Comparison of ENCODE assay signal across 7 cellular contexts in the genomic region with DNA sequence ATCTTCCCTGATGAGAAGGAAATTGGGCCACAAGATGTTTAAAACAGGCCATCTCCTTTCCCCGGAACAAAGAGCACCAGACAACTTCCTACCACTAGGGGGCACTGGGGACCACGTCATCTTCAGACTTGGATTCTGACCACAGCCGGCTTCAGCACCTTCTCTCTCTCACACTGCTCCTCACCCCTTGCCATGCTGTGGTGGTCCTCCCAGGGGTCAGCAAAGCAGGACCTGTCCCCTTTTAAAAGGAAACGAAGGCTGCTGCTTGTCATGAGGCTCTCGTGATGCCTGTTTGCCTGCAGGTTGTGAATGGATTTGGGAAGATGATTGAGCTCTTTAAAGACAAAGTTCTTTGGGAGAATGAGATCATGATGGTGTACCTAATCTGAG. TPM values are rescaled to one million over a fixed set of nuclear protein-coding genes. Genes with fewer than 3 reads are reported as not detected.
DNase-seq lines count a peak whose midpoint lies in the region; ATAC-seq and TF ChIP-seq lines count a peak whose summit lies in the region.

No MANE protein-coding gene starts in this region.

- CTCF ChIA-PET in activated CD4-positive, alpha-beta memory T cell treated with anti-CD3 and anti-CD28 coated beads, Interleukin-2, amount 10 ng/mL, durations not matched to agents 7 days and 5 days (lab: Charles Lee): interaction anchor here (0.7 to 4.5 kb wide), 16 partner anchors 9 to 265 kb away, joined by 3 to 85 read pairs (median 4); partner anchors contain the start of gene RFT1

- in situ Hi-C loops in GM13976 (cut with MboI; ENCODE audit: low sequenced_read_pairs, unreplicated experiment): loop anchor here (5.0 kb wide), 1 partner anchor 88 kb away; no protein-coding TSS in a partner anchor

- peaks cover 21% of the 10 kb centered on the region for H3K36me3 Mint-ChIP-seq in activated CD4-positive, alpha-beta memory T cell treated with anti-CD3 and anti-CD28 coated beads, Interleukin-2, amount 10 ng/mL, durations not matched to agents 7 days and 5 days (ENCODE audit: low read depth)
- peaks cover 21% of the 10 kb centered on the region for H3K36me3 Mint-ChIP-seq in memory B cell

- POLR2A ChIA-PET in activated CD4-positive, alpha-beta memory T cell treated with anti-CD3 and anti-CD28 coated beads, Interleukin-2, amount 10 ng/mL, durations not matched to agents 7 days and 5 days (lab: Charles Lee): interaction anchor here (1.0 to 1.7 kb wide), 7 partner anchors 10 to 74 kb away, joined by 3 to 6 read pairs (median 4); partner anchors contain the start of genes RFT1 and SFMBT1

- DNase-seq in GM13976 (ENCODE audit: low spot score): peak; percentile 80
- DNase-seq in NCI-H774 (lab: John Stamatoyannopoulos, UW): peak; percentile 32
- peak; percentile 86 for DNase-seq in activated CD4-positive, alpha-beta memory T cell treated with anti-CD3 and anti-CD28 coated beads, Interleukin-2, amount 10 ng/mL, durations not matched to agents 7 days and 5 days
- DNase-seq in effector CD8-positive, alpha-beta T cell (lab: John Stamatoyannopoulos, UW): peak; percentile 67
- peak; percentile 83 to 86 for DNase-seq in memory B cell (ENCODE audit: low spot score in 2 of 2)
- peak; percentile 54 for DNase-seq in stimulated activated CD8-positive, alpha-beta memory T cell treated with anti-CD3 and anti-CD28 coated beads, Interleukin-12 subunit alpha, Interleukin-12 subunit beta, amount 100 ng/mL, for 24 hours (ENCODE audit: extremely low read depth)

- peaks cover 20% of the 10 kb centered on the region for H3K4me1 Mint-ChIP-seq in activated CD4-positive, alpha-beta memory T cell treated with anti-CD3 and anti-CD28 coated beads, Interleukin-2, amount 10 ng/mL, durations not matched to agents 7 days and 5 days
- H3K4me1 Mint-ChIP-seq in memory B cell: no peaks in the 10 kb centered on the region

- ATAC-seq in HG03196 (IDR thresholded peaks at IDR 0.05; ENCODE audit: unreplicated experiment) (peak; percentile 64), memory B cell (ENCODE audit: low read depth) (peak; percentile 95)

- TF ChIP-seq CTCF in GM13976 (IDR thresholded peaks at IDR 0.05; ENCODE audit: borderline replicate concordance, control extremely low read depth, extremely low read depth, insufficient read depth, missing control alignments): peak; percentile 84

- H3K27ac Mint-ChIP-seq in activated CD4-positive, alpha-beta memory T cell treated with anti-CD3 and anti-CD28 coated beads, Interleukin-2, amount 10 ng/mL, durations not matched to agents 7 days and 5 days: no peak overlapping the region
- H3K27ac Mint-ChIP-seq in memory B cell: no peak overlapping the region

- no peak overlapping the region for H3K4me3 Mint-ChIP-seq in activated CD4-positive, alpha-beta memory T cell treated with anti-CD3 and anti-CD28 coated beads, Interleukin-2, amount 10 ng/mL, durations not matched to agents 7 days and 5 days
- no peak overlapping the region for H3K4me3 Mint-ChIP-seq in memory B cell

- no peaks in the 10 kb centered on the region for H3K9me3 Mint-ChIP-seq in activated CD4-positive, alpha-beta memory T cell treated with anti-CD3 and anti-CD28 coated beads, Interleukin-2, amount 10 ng/mL, durations not matched to agents 7 days and 5 days
- no peaks in the 10 kb centered on the region for H3K9me3 Mint-ChIP-seq in memory B cell

- no peaks in the 10 kb centered on the region for H3K27me3 Mint-ChIP-seq in activated CD4-positive, alpha-beta memory T cell treated with anti-CD3 and anti-CD28 coated beads, Interleukin-2, amount 10 ng/mL, durations not matched to agents 7 days and 5 days
- H3K27me3 Mint-ChIP-seq in memory B cell: no peaks in the 10 kb centered on the region

RNA-seq across cellular contexts. Expression of gene RFT1, which starts 16.2 kb away (rescaled TPM):
- total RNA-seq in activated CD4-positive, alpha-beta memory T cell treated with anti-CD3 and anti-CD28 coated beads, Interleukin-2, amount 10 ng/mL, durations not matched to agents 7 days and 5 days: 10 to 100 TPM; 26.4 to 27.6 TPM

RNA-seq across cellular contexts. Expression of gene PRKCD, which starts 47.0 kb away (rescaled TPM):
- 10 to 100 TPM; 23.4 to 24.8 TPM for total RNA-seq in activated CD4-positive, alpha-beta memory T cell treated with anti-CD3 and anti-CD28 coated beads, Interleukin-2, amount 10 ng/mL, durations not matched to agents 7 days and 5 days

Comparison
In these comparisons a context has a peak if more than half of its experiments do, and no peak if none do; other contexts are left out.
1. Peak in every context shown above with its lines: DNase-seq and ATAC-seq.
2. DNase-seq: peak in every context shown above with its lines; median percentile 86 in activated CD4-positive, alpha-beta memory T cell treated with anti-CD3 and anti-CD28 coated beads, Interleukin-2, amount 10 ng/mL, durations not matched to agents 7 days and 5 days; 84 in memory B cell; 80 in GM13976; 67 in effector CD8-positive, alpha-beta T cell; 54 in stimulated activated CD8-positive, alpha-beta memory T cell treated with anti-CD3 and anti-CD28 coated beads, Interleukin-12 subunit alpha, Interleukin-12 subunit beta, amount 100 ng/mL, for 24 hours; 32 in NCI-H774.